20 cellular contexts compared by ENCODE assay signal in genomic region chr12:81874166-81874565, GRCh38.
DNase-seq lines count a peak whose midpoint lies in the region; ATAC-seq, FAIRE-seq and TF ChIP-seq lines count a peak whose summit lies in the region.
"Had no signal": no experiment of that assay in that cellular context is flagged by ENCODE, and none has a peak within 500 bp of the region (broad histone marks: within the 10 kb centered on the region; RNA-seq: fewer than 3 reads in every experiment).

No MANE protein-coding gene starts in this region.

- DNase-seq in Caki2 (ENCODE audit: low read depth) (peak; percentile 51), Calu3 (peak; percentile 45), GM23338 (ENCODE audit: low spot score) (no peak), RCC 7860 (ENCODE audit: low spot score) (no peak), left lobe of liver (ENCODE audit: low spot score) (no peak)
- no peak for DNase-seq in activated naive CD4-positive, alpha-beta T cell treated with anti-CD3 and anti-CD28 coated beads, Interleukin-2, amount 50 U/mL, for 16 hours
- DNase-seq: ACHN; Caco-2; CD4-positive, alpha-beta T cell; DMS153; DMS79; GDM1; H9; KG1 had no signal

- no peaks in the 10 kb centered on the region for H4K20me1 ChIP-seq in GM23338 (replicated peaks; ENCODE audit: insufficient read depth)

- H3K27ac Mint-ChIP-seq in Calu3 (ENCODE audit: unreplicated experiment) (peak overlapping the region; percentile 86), GM23338 (no peak overlapping the region)
- H3K27ac Mint-ChIP-seq: CD4-positive, alpha-beta T cell; H9 had no signal

- H3K27ac ChIP-seq in GM23338 (ENCODE audit: low read depth): no peak overlapping the region
- H3K27ac ChIP-seq: C4-2B had no signal

- FAIRE-seq in RCC 7860 (lab: Jason Lieb, UNC): peak; percentile 44
- FAIRE-seq: A204.1, GM12892, GM18507, H1 had no signal

- no peak overlapping the region for H3K4me2 ChIP-seq in GM23338

- H3K4me1 Mint-ChIP-seq in Calu3 (ENCODE audit: low read depth, unreplicated experiment) (peaks cover 29% of the 10 kb centered on the region), GM23338 (peaks cover 4% of the 10 kb centered on the region; the same call in 2 of the 3 replicates)

- H3K27me3 ChIP-seq in GM23338 (ENCODE audit: insufficient read depth): no peaks in the 10 kb centered on the region

- no peak overlapping the region for H3K4me3 ChIP-seq in GM23338

- in situ Hi-C loops in Caki2 (cut with HindIII; ENCODE audit: low pct_unique_long_range_greater_than_20kb, low sequenced_read_pairs): no loop called here

- H3K36me3 Mint-ChIP-seq in Calu3 (ENCODE audit: insufficient read depth, unreplicated experiment) (peaks cover 6% of the 10 kb centered on the region), GM23338 (ENCODE audit: low read depth) (no peaks in the 10 kb centered on the region)

- ATAC-seq in GM23338 (no peak), HG03432 (IDR thresholded peaks at IDR 0.05; ENCODE audit: unreplicated experiment) (no peak), left lobe of liver (no peak)

- no peaks in the 10 kb centered on the region for H3K9me3 Mint-ChIP-seq in Calu3 (ENCODE audit: low read depth, unreplicated experiment)
- H3K9me3 Mint-ChIP-seq in GM23338: peaks cover 3% of the 10 kb centered on the region; the same call in 1 of the 3 replicates
- H3K9me3 Mint-ChIP-seq: CD4-positive, alpha-beta T cell; H9 had no signal

- H3K36me3 ChIP-seq in GM23338 (ENCODE audit: insufficient read depth): no peaks in the 10 kb centered on the region

- intact Hi-C loops in Calu3 (cut with micrococcal nuclease; ENCODE audit: unreplicated experiment): loop anchor here (5.0 to 10.0 kb wide), 3 partner anchors 88 to 231 kb away; no protein-coding TSS in a partner anchor

- H3K27me3 Mint-ChIP-seq in Calu3 (ENCODE audit: unreplicated experiment): no peaks in the 10 kb centered on the region
- H3K27me3 Mint-ChIP-seq in GM23338 (ENCODE audit: insufficient read depth, low read depth, poor library complexity): no peaks in the 10 kb centered on the region
- H3K27me3 Mint-ChIP-seq: CD4-positive, alpha-beta T cell had no signal

- BruUV-seq in Calu3 (replicated peaks; lab: Mats Ljungman, UMichigan): no TSS peak

- H3K79me2 ChIP-seq in GM23338 (replicated peaks; ENCODE audit: insufficient read depth): no peaks in the 10 kb centered on the region

- 0 out of 2 replicates have a peak overlapping the region, but pooled peaks have one; percentile 28 for H2AFZ ChIP-seq in GM23338

- no peaks in the 10 kb centered on the region for H3K4me1 ChIP-seq in GM23338 (ENCODE audit: insufficient read depth)
- H3K4me1 ChIP-seq: Caco-2 had no signal

- no peaks in the 10 kb centered on the region for H3F3A ChIP-seq in GM23338 (replicated peaks; ENCODE audit: low read depth)

- TF ChIP-seq CTCF in Calu3 (IDR thresholded peaks at IDR 0.05; ENCODE audit: unreplicated experiment) (no peak), GM23338 (conservative IDR thresholded peaks at IDR 0.05; ENCODE audit: low read depth in 2 of 2) (no peak)

- H3K9me2 ChIP-seq in GM23338 (ENCODE audit: insufficient read depth): no peaks in the 10 kb centered on the region

- CTCF ChIA-PET in Calu3 (lab: Charles Lee): no interaction called here

- H3K4me3 Mint-ChIP-seq in Calu3 (ENCODE audit: low read depth, unreplicated experiment) (peak overlapping the region; percentile 49), GM23338 (no peak overlapping the region)
- H3K4me3 Mint-ChIP-seq: CD4-positive, alpha-beta T cell; H9 had no signal

TF ChIP-seq in GM23338, 12 proteins besides CTCF, POLR2A, EP300 and RAD21:
- TF ChIP-seq NANOG (IDR thresholded peaks at IDR 0.05; ENCODE audit: borderline replicate concordance) (no peak), ZNF114 (CRISPR knock-in tag; IDR thresholded peaks at IDR 0.05) (no peak), ZNF462 (CRISPR knock-in tag; IDR thresholded peaks at IDR 0.05) (no peak)

Comparison
In these comparisons a context has a peak if more than half of its experiments do, and no peak if none do; other contexts are left out.
1. DNase-seq: peak in Caki2 (single experiment) and Calu3 (single experiment); none in GM23338 (single experiment), RCC 7860 (single experiment), activated naive CD4-positive, alpha-beta T cell treated with anti-CD3 and anti-CD28 coated beads, Interleukin-2, amount 50 U/mL, for 16 hours (single experiment) and left lobe of liver (single experiment).